Comparison of ENCODE assay signal across 1 cellular context in the genomic region with DNA sequence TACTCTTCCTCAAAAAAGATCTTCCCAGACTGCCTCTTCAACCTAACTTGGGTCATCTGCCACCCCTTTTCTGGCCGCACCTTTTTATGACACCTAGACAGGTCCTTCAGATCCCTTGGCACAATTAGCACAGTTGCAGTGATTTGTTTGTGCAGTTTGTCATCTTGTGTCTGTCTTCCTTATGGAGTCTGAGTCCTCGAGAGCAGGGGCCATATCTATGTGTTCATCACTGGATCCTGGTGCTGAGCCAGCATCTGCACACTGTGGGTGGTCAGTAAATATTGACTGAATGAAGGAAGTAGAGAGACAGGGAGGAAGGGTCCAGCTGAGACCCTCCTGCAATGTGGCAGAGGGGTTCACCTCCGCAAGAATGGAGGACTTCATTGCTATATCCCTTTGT.
TF ChIP-seq lines count a peak whose summit lies in the region.

No MANE protein-coding gene starts in this region.

TF ChIP-seq in liver, 16 proteins besides CTCF, POLR2A, EP300 and RAD21 (continued from another document):
- TF ChIP-seq, protein P1, sequence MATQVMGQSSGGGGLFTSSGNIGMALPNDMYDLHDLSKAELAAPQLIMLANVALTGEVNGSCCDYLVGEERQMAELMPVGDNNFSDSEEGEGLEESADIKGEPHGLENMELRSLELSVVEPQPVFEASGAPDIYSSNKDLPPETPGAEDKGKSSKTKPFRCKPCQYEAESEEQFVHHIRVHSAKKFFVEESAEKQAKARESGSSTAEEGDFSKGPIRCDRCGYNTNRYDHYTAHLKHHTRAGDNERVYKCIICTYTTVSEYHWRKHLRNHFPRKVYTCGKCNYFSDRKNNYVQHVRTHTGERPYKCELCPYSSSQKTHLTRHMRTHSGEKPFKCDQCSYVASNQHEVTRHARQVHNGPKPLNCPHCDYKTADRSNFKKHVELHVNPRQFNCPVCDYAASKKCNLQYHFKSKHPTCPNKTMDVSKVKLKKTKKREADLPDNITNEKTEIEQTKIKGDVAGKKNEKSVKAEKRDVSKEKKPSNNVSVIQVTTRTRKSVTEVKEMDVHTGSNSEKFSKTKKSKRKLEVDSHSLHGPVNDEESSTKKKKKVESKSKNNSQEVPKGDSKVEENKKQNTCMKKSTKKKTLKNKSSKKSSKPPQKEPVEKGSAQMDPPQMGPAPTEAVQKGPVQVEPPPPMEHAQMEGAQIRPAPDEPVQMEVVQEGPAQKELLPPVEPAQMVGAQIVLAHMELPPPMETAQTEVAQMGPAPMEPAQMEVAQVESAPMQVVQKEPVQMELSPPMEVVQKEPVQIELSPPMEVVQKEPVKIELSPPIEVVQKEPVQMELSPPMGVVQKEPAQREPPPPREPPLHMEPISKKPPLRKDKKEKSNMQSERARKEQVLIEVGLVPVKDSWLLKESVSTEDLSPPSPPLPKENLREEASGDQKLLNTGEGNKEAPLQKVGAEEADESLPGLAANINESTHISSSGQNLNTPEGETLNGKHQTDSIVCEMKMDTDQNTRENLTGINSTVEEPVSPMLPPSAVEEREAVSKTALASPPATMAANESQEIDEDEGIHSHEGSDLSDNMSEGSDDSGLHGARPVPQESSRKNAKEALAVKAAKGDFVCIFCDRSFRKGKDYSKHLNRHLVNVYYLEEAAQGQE (IDR thresholded peaks at IDR 0.05): no peak
TF ChIP-seq in liver: peak in this region for 0.
